Comparison of ENCODE assay signal across 8 cellular contexts in the genomic region with DNA sequence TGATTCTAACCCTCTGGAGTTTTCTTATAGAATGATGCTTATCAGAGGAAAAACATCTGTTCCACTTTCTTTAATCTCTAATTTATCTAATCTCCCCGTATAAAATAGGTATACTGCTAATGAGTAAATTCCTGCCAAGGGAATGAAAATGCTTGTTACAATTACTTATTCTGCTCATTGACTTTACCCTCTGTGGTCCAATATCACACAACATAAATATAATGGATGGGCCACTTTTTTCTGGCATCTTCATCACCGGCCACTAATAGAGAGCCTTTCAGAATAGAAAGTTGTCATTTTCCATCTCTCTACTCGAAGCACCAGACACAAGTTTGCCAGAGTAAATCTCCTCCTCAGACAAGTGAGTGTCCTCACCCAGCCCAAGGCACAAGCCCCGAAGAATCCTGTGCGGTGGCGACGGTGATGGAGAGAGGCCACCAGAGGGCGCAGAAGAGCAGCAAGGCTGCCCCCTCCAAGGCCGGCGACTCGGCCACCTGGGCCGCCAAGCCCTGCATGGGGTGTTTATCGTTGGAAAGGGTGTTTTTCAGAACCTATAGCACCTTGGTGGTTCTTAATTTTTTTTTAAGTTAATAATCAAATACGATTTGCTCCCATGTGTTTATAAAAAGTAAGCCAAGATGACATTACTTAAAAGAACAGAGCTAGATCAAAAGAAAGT.
DNase-seq lines count a peak whose midpoint lies in the region; ATAC-seq and TF ChIP-seq lines count a peak whose summit lies in the region.

No MANE protein-coding gene starts in this region.

- no peak overlapping the region for H3K27ac ChIP-seq in PC-9
- H3K27ac ChIP-seq in fibroblast of lung (ENCODE audit: insufficient read depth, low read length) = no peak overlapping the region
- H3K27ac ChIP-seq in neural progenitor cell = no peak overlapping the region

- H3K9me3 ChIP-seq in PC-9 (ENCODE audit: insufficient read depth, low read depth) (no peaks in the 10 kb centered on the region), fibroblast of lung (ENCODE audit: control insufficient read depth, insufficient read depth, low read depth, low read length) (no peaks in the 10 kb centered on the region), neural progenitor cell (ENCODE audit: low read depth) (no peaks in the 10 kb centered on the region)

- intact Hi-C loops in PC-9 (cut with micrococcal nuclease; ENCODE audit: unreplicated experiment) = loop anchor here (1.0 to 10.0 kb wide), 6 partner anchors 123 to 1237 kb away; a partner anchor contains a TSS

- H3K79me2 ChIP-seq in PC-9 (ENCODE audit: low read depth) (no peaks in the 10 kb centered on the region), fibroblast of lung (ENCODE audit: control insufficient read depth, insufficient read depth, low read length) (no peaks in the 10 kb centered on the region), neural progenitor cell (ENCODE audit: low read depth) (no peaks in the 10 kb centered on the region)

- POLR2A ChIA-PET in PC-9 (lab: Charles Lee; ENCODE audit: unreplicated experiment) = no interaction called here

- peak; percentile 4 for DNase-seq in DMS 273 treated with DMSO at 0.1 percent for 48 hours (lab: John Stamatoyannopoulos, UW)
- DNase-seq in HuH-7 (ENCODE audit: low spot score) = peak; percentile 86
- DNase-seq in PC-9 = peak in 1 of 2 experiments; percentile 59
- DNase-seq in activated T-cell treated with anti-CD3 and anti-CD28 coated beads, Interleukin-2, amount 50 U/mL, for 48 hours = peak; percentile 86 to 87
- DNase-seq in fibroblast of lung (ENCODE audit: low read depth in 2 of 2) = peak; percentile 43 to 63
- peak; percentile 85 for DNase-seq in neural progenitor cell (ENCODE audit: low spot score)
- peak; percentile 74 to 77 for DNase-seq in stimulated activated naive CD8-positive, alpha-beta T cell treated with anti-CD3 and anti-CD28 coated beads, Interleukin-15, amount 100 ng/mL, for 72 hours

- H3K27me3 Mint-ChIP-seq in neural progenitor cell (ENCODE audit: insufficient read depth, low read depth) = peaks cover 9% of the 10 kb centered on the region
- H3K27me3 Mint-ChIP-seq in stimulated activated naive CD8-positive, alpha-beta T cell treated with anti-CD3 and anti-CD28 coated beads, Interleukin-15, amount 100 ng/mL, for 72 hours = peaks cover 10% of the 10 kb centered on the region

- peaks cover 2% of the 10 kb centered on the region for H3K9me3 Mint-ChIP-seq in neural progenitor cell
- peaks cover 4 to 20% of the 10 kb centered on the region in 2 donors for H3K9me3 Mint-ChIP-seq in stimulated activated naive CD8-positive, alpha-beta T cell treated with anti-CD3 and anti-CD28 coated beads, Interleukin-15, amount 100 ng/mL, for 72 hours

- BruUV-seq in PC-9 (replicated peaks; lab: Mats Ljungman, UMichigan) = no TSS peak

- H3K4me1 Mint-ChIP-seq in neural progenitor cell = peaks cover 5% of the 10 kb centered on the region
- H3K4me1 Mint-ChIP-seq in stimulated activated naive CD8-positive, alpha-beta T cell treated with anti-CD3 and anti-CD28 coated beads, Interleukin-15, amount 100 ng/mL, for 72 hours = peaks cover 7% of the 10 kb centered on the region

- H3K9me2 ChIP-seq in PC-9 (ENCODE audit: insufficient read depth) = no peaks in the 10 kb centered on the region

- H3K4me1 ChIP-seq in PC-9 (replicated peaks; ENCODE audit: insufficient read depth) (no peaks in the 10 kb centered on the region), fibroblast of lung (ENCODE audit: control insufficient read depth, extremely low read depth, insufficient read depth, low read length) (no peaks in the 10 kb centered on the region), neural progenitor cell (no peaks in the 10 kb centered on the region)

- H3K4me3 ChIP-seq in PC-9 (no peak overlapping the region), fibroblast of lung (replicated peaks in 1 of 4; ENCODE audit: control extremely low read depth in 1 of 4, insufficient read depth in 1 of 4, low read depth in 3 of 4, low read length in 4 of 4) (no peak overlapping the region), neural progenitor cell (no peak overlapping the region)

- H4K20me1 ChIP-seq in PC-9 (ENCODE audit: insufficient read depth) = no peaks in the 10 kb centered on the region
- no peaks in the 10 kb centered on the region for H4K20me1 ChIP-seq in fibroblast of lung (ENCODE audit: control insufficient read depth, extremely low read depth, insufficient read depth, low read length)
- H4K20me1 ChIP-seq in neural progenitor cell (ENCODE audit: low read depth) = no peaks in the 10 kb centered on the region

- peak overlapping the region; percentile 32; the same call in 1 of the 2 replicates for H3K4me2 ChIP-seq in PC-9
- H3K4me2 ChIP-seq in fibroblast of lung (ENCODE audit: extremely low read depth, insufficient read depth, low read length) = no peak overlapping the region
- no peak overlapping the region for H3K4me2 ChIP-seq in neural progenitor cell

- H3F3A ChIP-seq in PC-9 (ENCODE audit: insufficient read depth, low read depth) (no peaks in the 10 kb centered on the region), neural progenitor cell (ENCODE audit: low read depth) (no peaks in the 10 kb centered on the region)

- H2AFZ ChIP-seq in PC-9 (no peak overlapping the region), fibroblast of lung (ENCODE audit: low read length) (no peak overlapping the region), neural progenitor cell (replicated peaks) (no peak overlapping the region)

- CTCF ChIA-PET in PC-9 (lab: Charles Lee) = interaction anchor here (0.6 kb wide), 2 partner anchors 17 to 294 kb away, joined by 3 read pairs; no protein-coding TSS in a partner anchor

- H3K27me3 ChIP-seq in PC-9 (ENCODE audit: insufficient read depth, low read depth) (no peaks in the 10 kb centered on the region), fibroblast of lung (ENCODE audit: control insufficient read depth, insufficient read depth, low read length) (no peaks in the 10 kb centered on the region), neural progenitor cell (no peaks in the 10 kb centered on the region)

- no peaks in the 10 kb centered on the region for H3K36me3 Mint-ChIP-seq in neural progenitor cell

- H3K4me3 Mint-ChIP-seq in neural progenitor cell = no peak overlapping the region
- H3K4me3 Mint-ChIP-seq in stimulated activated naive CD8-positive, alpha-beta T cell treated with anti-CD3 and anti-CD28 coated beads, Interleukin-15, amount 100 ng/mL, for 72 hours = no peak overlapping the region

- peak; percentile 92 for TF ChIP-seq CTCF in PC-9 (conservative IDR thresholded peaks at IDR 0.05)
- TF ChIP-seq CTCF in fibroblast of lung (conservative IDR thresholded peaks at IDR 0.05 in 1 of 2, IDR thresholded peaks at IDR 0.05 in 1 of 2; ENCODE audit: low read depth in 1 of 2, low read length in 2 of 2) = peak; percentile 91 to 96
- TF ChIP-seq CTCF in neural progenitor cell (IDR thresholded peaks at IDR 0.05) = peak; percentile 97

- no peak overlapping the region for H3K27ac Mint-ChIP-seq in neural progenitor cell
- no peak overlapping the region for H3K27ac Mint-ChIP-seq in stimulated activated naive CD8-positive, alpha-beta T cell treated with anti-CD3 and anti-CD28 coated beads, Interleukin-15, amount 100 ng/mL, for 72 hours

- H3K9ac ChIP-seq in fibroblast of lung (ENCODE audit: insufficient read depth, low read length) (no peak overlapping the region), neural progenitor cell (no peak overlapping the region)

- H3K36me3 ChIP-seq in PC-9 (ENCODE audit: low read depth) (no peaks in the 10 kb centered on the region), fibroblast of lung (ENCODE audit: control insufficient read depth, insufficient read depth, low read length) (no peaks in the 10 kb centered on the region), neural progenitor cell (no peaks in the 10 kb centered on the region)

- ATAC-seq in GM21528 (IDR thresholded peaks at IDR 0.05; ENCODE audit: low FRiP score, unreplicated experiment) = peak; percentile 98
- peak; percentile 91 for ATAC-seq in stimulated activated naive CD8-positive, alpha-beta T cell treated with anti-CD3 and anti-CD28 coated beads, Interleukin-15, amount 100 ng/mL, for 72 hours
